Comparison of ENCODE assay signal across 8 cellular contexts in the genomic region with DNA sequence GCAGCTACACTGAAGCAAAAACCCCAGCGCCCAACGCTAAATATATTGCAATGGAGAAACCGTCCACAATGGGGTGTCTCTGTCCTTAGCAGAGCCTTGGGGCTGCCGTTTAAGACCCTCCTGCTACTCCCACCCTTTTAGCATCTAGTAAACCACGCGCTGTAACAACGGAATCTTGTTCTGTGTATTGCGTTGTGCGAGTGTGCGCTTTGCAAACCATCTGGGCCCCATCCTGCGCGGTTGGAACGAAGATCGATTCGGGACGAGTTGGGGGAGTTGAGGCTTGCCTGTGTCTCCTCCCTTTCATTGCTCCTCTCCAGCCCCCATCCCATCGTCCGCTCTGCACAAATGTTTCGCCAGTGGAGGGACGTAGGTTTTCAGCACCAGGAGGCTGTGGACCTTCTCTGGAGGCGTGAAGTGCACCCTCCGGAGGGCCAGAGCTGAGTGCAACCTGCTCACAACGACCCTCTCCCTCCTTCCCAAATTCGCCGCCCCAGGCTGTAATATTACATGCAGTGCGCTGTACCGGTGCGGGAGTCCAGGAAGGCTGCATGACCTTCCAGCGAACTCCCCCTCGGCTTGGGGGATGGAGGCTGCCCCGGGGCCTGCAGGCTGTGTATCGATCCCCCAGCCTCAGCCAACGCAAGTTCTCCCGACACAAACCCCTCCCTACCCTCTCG. TPM values are rescaled to one million over a fixed set of nuclear protein-coding genes. Genes with fewer than 3 reads are reported as not detected.
A peak's percentile ranks its signal among the peaks of the same experiment; 100 is the strongest.
DNase-seq lines count a peak whose midpoint lies in the region; ATAC-seq and TF ChIP-seq lines count a peak whose summit lies in the region.

No MANE protein-coding gene starts in this region.

- intact Hi-C loops in CD4-positive, alpha-beta T cell (cut with DNase I, micrococcal nuclease), result loop anchor here in 1 of 2 experiments (5.0 kb wide), 1 partner anchor 127 kb away; no protein-coding TSS in a partner anchor

- peak; percentile 5 to 44 (median 27) for DNase-seq in CD4-positive, alpha-beta T cell
- DNase-seq in iris pigment epithelial cell (ENCODE audit: low read depth), result peak; percentile 60
- peak; percentile 22 for DNase-seq in smooth muscle cell (lab: John Stamatoyannopoulos, UW; ENCODE audit: unreplicated experiment)
- DNase-seq in epidermal melanocyte (ENCODE audit: insufficient read length, low spot score), result no peak
- no peak for DNase-seq in mesenteric fat pad (ENCODE audit: low spot score)

- H3K36me3 Mint-ChIP-seq in CD4-positive, alpha-beta T cell (ENCODE audit: low read depth), result peaks cover 38% of the 10 kb centered on the region
- H3K36me3 Mint-ChIP-seq in IgD-negative memory B cell (no peaks in the 10 kb centered on the region), brain (peaks cover 3% of the 10 kb centered on the region)
- H3K36me3 Mint-ChIP-seq in T-helper 1 cell treated with Interleukin-12 subunit alpha and Interleukin-12 subunit beta and Interleukin-4 antibody, amounts not matched to agents 30 μg/mL and 1 μg/mL, for 36 hours (ENCODE audit: low read depth), result peaks cover 5% of the 10 kb centered on the region

- H3K9me3 Mint-ChIP-seq in CD4-positive, alpha-beta T cell, result no peaks in the 10 kb centered on the region
- H3K9me3 Mint-ChIP-seq in IgD-negative memory B cell (no peaks in the 10 kb centered on the region), brain (no peaks in the 10 kb centered on the region)
- H3K9me3 Mint-ChIP-seq in T-helper 1 cell treated with Interleukin-12 subunit alpha and Interleukin-12 subunit beta and Interleukin-4 antibody, amounts not matched to agents 30 μg/mL and 1 μg/mL, for 36 hours, result no peaks in the 10 kb centered on the region

- peak overlapping the region; percentile 98 for H3K27ac ChIP-seq in CD4-positive, alpha-beta T cell (ENCODE audit: low read depth, low read length)
- H3K27ac ChIP-seq in smooth muscle cell (ENCODE audit: low read depth), result no peak overlapping the region

- H2AFZ ChIP-seq in smooth muscle cell (ENCODE audit: low read depth), result peak overlapping the region; percentile 88

- POLR2A ChIA-PET in CD4-positive, alpha-beta T cell (lab: Charles Lee), result interaction anchor here (0.8 to 3.1 kb wide), 16 partner anchors 9 to 491 kb away, joined by 3 to 75 read pairs (median 8); a partner anchor contains a TSS

- no peaks in the 10 kb centered on the region for H3K36me3 ChIP-seq in smooth muscle cell (ENCODE audit: low read depth)

- peak overlapping the region; percentile 93 for H3K4me3 ChIP-seq in smooth muscle cell

- CTCF ChIA-PET in CD4-positive, alpha-beta T cell (lab: Charles Lee), result interaction anchor here (0.7 to 1.6 kb wide), 7 partner anchors 11 to 95 kb away, joined by 3 to 7 read pairs (median 3); no protein-coding TSS in a partner anchor

- H3F3A ChIP-seq in smooth muscle cell (ENCODE audit: low read depth), result no peaks in the 10 kb centered on the region

- H3K27ac Mint-ChIP-seq in CD4-positive, alpha-beta T cell, result peak overlapping the region; percentile 98
- H3K27ac Mint-ChIP-seq in IgD-negative memory B cell (peak overlapping the region; percentile 90 to 99 (median 98)), brain (peak overlapping the region; percentile 97 to 100 (median 99))
- peak overlapping the region; percentile 90 for H3K27ac Mint-ChIP-seq in T-helper 1 cell treated with Interleukin-12 subunit alpha and Interleukin-12 subunit beta and Interleukin-4 antibody, amounts not matched to agents 30 μg/mL and 1 μg/mL, for 36 hours

- H3K4me1 Mint-ChIP-seq in CD4-positive, alpha-beta T cell (ENCODE audit: low read depth), result peaks cover 37% of the 10 kb centered on the region
- peaks cover 8 to 17% (median 15%) of the 10 kb centered on the region in 3 donors for H3K4me1 Mint-ChIP-seq in IgD-negative memory B cell
- H3K4me1 Mint-ChIP-seq in T-helper 1 cell treated with Interleukin-12 subunit alpha and Interleukin-12 subunit beta and Interleukin-4 antibody, amounts not matched to agents 30 μg/mL and 1 μg/mL, for 36 hours (ENCODE audit: low read depth), result peaks cover 29% of the 10 kb centered on the region
- peaks cover 28% of the 10 kb centered on the region for H3K4me1 Mint-ChIP-seq in brain

- 2% methylated on average over 35 of the region's 35 CpGs for WGBS in smooth muscle cell (ENCODE audit: low lambda C conversion rate)

- H3K4me2 ChIP-seq in smooth muscle cell, result peak overlapping the region; percentile 95

- H3K27me3 ChIP-seq in CD4-positive, alpha-beta T cell (ENCODE audit: control insufficient read depth, insufficient read depth, low read length), result no peaks in the 10 kb centered on the region
- H3K27me3 ChIP-seq in smooth muscle cell (ENCODE audit: low read depth), result no peaks in the 10 kb centered on the region

- no peaks in the 10 kb centered on the region for H3K27me3 Mint-ChIP-seq in CD4-positive, alpha-beta T cell
- H3K27me3 Mint-ChIP-seq in IgD-negative memory B cell (peaks cover 1% of the 10 kb centered on the region), brain (peaks cover 15% of the 10 kb centered on the region)
- H3K27me3 Mint-ChIP-seq in T-helper 1 cell treated with Interleukin-12 subunit alpha and Interleukin-12 subunit beta and Interleukin-4 antibody, amounts not matched to agents 30 μg/mL and 1 μg/mL, for 36 hours (ENCODE audit: low read depth), result peaks cover 14% of the 10 kb centered on the region

- no peak for ATAC-seq in CD4-positive, alpha-beta T cell (ENCODE audit: poor library complexity)

- peak overlapping the region; percentile 99 for H3K4me3 Mint-ChIP-seq in CD4-positive, alpha-beta T cell
- peak overlapping the region; percentile 94 to 99 (median 98) for H3K4me3 Mint-ChIP-seq in IgD-negative memory B cell
- peak overlapping the region; percentile 85 for H3K4me3 Mint-ChIP-seq in T-helper 1 cell treated with Interleukin-12 subunit alpha and Interleukin-12 subunit beta and Interleukin-4 antibody, amounts not matched to agents 30 μg/mL and 1 μg/mL, for 36 hours
- peak overlapping the region; percentile 92 to 96 (median 95) for H3K4me3 Mint-ChIP-seq in brain

- H3K79me2 ChIP-seq in smooth muscle cell (ENCODE audit: low read depth), result peaks cover 30% of the 10 kb centered on the region

- no peaks in the 10 kb centered on the region for H3K9me3 ChIP-seq in CD4-positive, alpha-beta T cell (ENCODE audit: control insufficient read depth, low read length)
- H3K9me3 ChIP-seq in smooth muscle cell (replicated peaks; ENCODE audit: low read depth), result no peaks in the 10 kb centered on the region

- H4K20me1 ChIP-seq in smooth muscle cell (ENCODE audit: low read depth), result peaks cover 28% of the 10 kb centered on the region

- no peak overlapping the region for H3K9ac ChIP-seq in smooth muscle cell (ENCODE audit: low read depth)

- peaks cover 25% of the 10 kb centered on the region for H3K4me1 ChIP-seq in smooth muscle cell (ENCODE audit: low read depth)

- no peak for TF ChIP-seq CTCF in CD4-positive, alpha-beta T cell (IDR thresholded peaks at IDR 0.05)
- TF ChIP-seq CTCF in brain (conservative IDR thresholded peaks at IDR 0.05), result peak in 1 of 2 experiments; percentile 34
- no peak for TF ChIP-seq CTCF in smooth muscle cell (IDR thresholded peaks at IDR 0.05; ENCODE audit: borderline replicate concordance, insufficient read depth, poor library complexity, severe bottlenecking)

RNA-seq across cellular contexts. Expression of a gene that starts 1.6 kb away (rescaled TPM):
- total RNA-seq in CD4-positive, alpha-beta T cell, result 100 to 1,000 TPM; 135 to 140 TPM
- polyA plus RNA-seq in IgD-negative memory B cell (23.6 TPM), brain (ENCODE audit: insufficient read depth, low read depth, low replicate concordance) (35.4 TPM), smooth muscle cell (15.5 and 19.6 TPM in 2 replicates)
- total RNA-seq in smooth muscle cell (26.6 and 27.8 TPM in 2 replicates), mesenteric fat pad (43.6 TPM)

RNA-seq across cellular contexts. Expression of a gene that starts 33.3 kb away (rescaled TPM):
- total RNA-seq in CD4-positive, alpha-beta T cell, result 100 to 1,000 TPM; 147 to 153 TPM
- polyA plus RNA-seq in IgD-negative memory B cell, result 547 TPM
- 385 TPM for polyA plus RNA-seq in brain (ENCODE audit: insufficient read depth, low read depth, low replicate concordance)
- total RNA-seq in smooth muscle cell, result 59.2 and 80.5 TPM in 2 replicates
- polyA plus RNA-seq in smooth muscle cell, result 428 and 479 TPM in 2 replicates
- 182 TPM for total RNA-seq in mesenteric fat pad

Comparison
In these comparisons a context has a peak if more than half of its experiments do, and no peak if none do; other contexts are left out.
1. DNase-seq: peak in CD4-positive, alpha-beta T cell (10 of 10), iris pigment epithelial cell (single experiment) and smooth muscle cell (single experiment); none in epidermal melanocyte (single experiment) and mesenteric fat pad (single experiment).
2. Peak in every context shown above with its lines, with median percentiles within 50 percentile points of each other: H3K27ac Mint-ChIP-seq and H3K4me3 Mint-ChIP-seq.